Comparison of ENCODE assay signal across 8 cellular contexts in the genomic region with DNA sequence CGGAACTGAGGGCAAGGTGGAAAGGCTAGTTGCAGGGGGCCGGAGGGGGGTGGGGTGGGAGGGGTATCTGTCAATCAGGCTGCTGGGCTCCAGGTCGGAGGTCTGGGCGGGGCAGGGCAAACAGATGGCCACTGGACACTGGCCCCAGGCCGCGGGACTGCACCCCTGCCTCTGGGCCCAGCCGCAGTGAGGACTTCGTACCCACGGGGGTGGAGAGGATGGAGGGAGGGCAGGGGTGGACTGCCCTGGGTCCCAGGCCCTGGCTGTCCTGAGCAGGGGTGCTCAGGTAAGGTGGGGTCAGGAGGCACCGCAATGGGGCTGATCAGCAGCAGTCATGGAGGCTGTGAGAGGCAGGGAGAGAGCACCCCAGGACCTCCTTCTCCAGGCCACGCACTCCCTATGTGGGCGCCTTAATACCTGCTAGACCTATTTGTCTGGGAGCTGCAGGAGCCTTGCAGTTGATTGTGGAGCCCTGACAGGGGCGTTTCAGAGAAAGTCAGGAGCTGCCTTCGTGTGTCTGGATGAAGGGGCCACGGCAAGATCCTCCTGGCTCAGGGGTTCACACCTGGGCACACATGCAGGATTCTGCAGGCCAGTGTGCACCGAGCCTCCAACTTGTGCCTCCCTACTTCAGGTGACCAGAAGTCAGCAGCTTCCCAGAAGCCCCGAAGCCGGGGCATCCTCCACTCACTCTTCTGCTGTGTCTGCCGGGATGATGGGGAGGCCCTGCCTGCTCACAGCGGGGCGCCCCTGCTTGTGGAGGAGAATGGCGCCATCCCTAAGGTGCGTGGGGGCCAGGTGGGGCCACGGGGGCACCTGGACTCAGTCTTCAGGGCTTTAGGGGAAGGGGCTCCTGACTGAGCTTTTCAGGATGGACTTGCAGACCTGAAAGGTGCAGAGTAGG. TPM values are rescaled to one million over a fixed set of nuclear protein-coding genes. Genes with fewer than 3 reads are reported as not detected.
A peak's percentile ranks its signal among the peaks of the same experiment; 100 is the strongest.
DNase-seq lines count a peak whose midpoint lies in the region; ATAC-seq and TF ChIP-seq lines count a peak whose summit lies in the region.

No MANE protein-coding gene starts in this region.

- peak overlapping the region; percentile 57 for H3K18ac ChIP-seq in trophoblast cell (ENCODE audit: low read length)

- H4K91ac ChIP-seq in trophoblast cell (ENCODE audit: low read depth, low read length) = peak overlapping the region; percentile 0

- H3K4me1 Mint-ChIP-seq in T-cell = peaks cover 53 to 63% (median 58%) of the 10 kb centered on the region in 3 donors

- no peak overlapping the region for H3K4ac ChIP-seq in trophoblast cell (ENCODE audit: low read depth, low read length)

- H3K27ac Mint-ChIP-seq in T-cell = peak overlapping the region; percentile 84 to 87

- peaks cover 20% of the 10 kb centered on the region for H3K79me2 ChIP-seq in trophoblast cell (ENCODE audit: control insufficient read depth, insufficient read depth, low read length, poor library complexity)

- H3K4me2 ChIP-seq in trophoblast cell (ENCODE audit: low read length) = peak overlapping the region; percentile 87

- H3K27ac ChIP-seq in trophoblast cell (ENCODE audit: low read depth, low read length) = no peak overlapping the region

- H3K4me1 ChIP-seq in trophoblast cell (ENCODE audit: control insufficient read depth in 1 of 2, insufficient read depth in 2 of 2, low read length in 2 of 2) = peaks cover 24 to 33% of the 10 kb centered on the region in 2 experiments

- peak overlapping the region; percentile 98 for H3K14ac ChIP-seq in trophoblast cell (ENCODE audit: low read length)

- peak overlapping the region; percentile 43 for H3K9ac ChIP-seq in trophoblast cell (ENCODE audit: low read length)

- H3K9me3 ChIP-seq in trophoblast cell (ENCODE audit: insufficient read depth, low read depth, low read length) = no peaks in the 10 kb centered on the region

- no peaks in the 10 kb centered on the region for H3K27me3 Mint-ChIP-seq in T-cell

- TF ChIP-seq CTCF in fibroblast of pulmonary artery (IDR thresholded peaks at IDR 0.05; ENCODE audit: low read length, missing control alignments) = no peak

- POLR2A ChIA-PET in T-cell (lab: Charles Lee) = no interaction called here

- H3K36me3 Mint-ChIP-seq in T-cell = peaks cover 13% of the 10 kb centered on the region

- H2BK12ac ChIP-seq in trophoblast cell (ENCODE audit: low read length) = peak overlapping the region; percentile 2

- no peak overlapping the region for H4K8ac ChIP-seq in trophoblast cell (ENCODE audit: low read depth, low read length)

- H2BK5ac ChIP-seq in trophoblast cell (ENCODE audit: low read depth, low read length, poor library complexity) = no peak overlapping the region

- ATAC-seq in T-cell (replicated peaks in 1 of 4) (no peak), GM21515 (IDR thresholded peaks at IDR 0.05; ENCODE audit: unreplicated experiment) (no peak), GM21381 (IDR thresholded peaks at IDR 0.05; ENCODE audit: unreplicated experiment) (no peak), HG02571 (IDR thresholded peaks at IDR 0.05; ENCODE audit: unreplicated experiment) (no peak)

- peak overlapping the region; percentile 91 to 93 (median 91) for H3K4me3 Mint-ChIP-seq in T-cell

- no peak overlapping the region for H3K23ac ChIP-seq in trophoblast cell (ENCODE audit: low read length)

- H2AK5ac ChIP-seq in trophoblast cell (ENCODE audit: low read length) = no peak overlapping the region

- no peaks in the 10 kb centered on the region for H3K9me3 Mint-ChIP-seq in T-cell

- no CpG with 5 or more reads among the region's 24 CpGs for WGBS in trophoblast cell (ENCODE audit: extremely low coverage, insufficient coverage, insufficient read length)

- peaks cover 41% of the 10 kb centered on the region for H3K79me1 ChIP-seq in trophoblast cell (ENCODE audit: low read length)

- peaks cover 35 to 36% of the 10 kb centered on the region in 2 experiments for H3K36me3 ChIP-seq in trophoblast cell (ENCODE audit: control insufficient read depth in 1 of 2, insufficient read depth in 2 of 2, low read length in 2 of 2)

- no peaks in the 10 kb centered on the region for H3K27me3 ChIP-seq in trophoblast cell (ENCODE audit: insufficient read depth, low read length)

- H4K12ac ChIP-seq in trophoblast cell (ENCODE audit: low read depth, low read length) = no peak overlapping the region

- no peak overlapping the region for H2AFZ ChIP-seq in trophoblast cell (ENCODE audit: insufficient read depth, low read length, poor library complexity)

- peak; percentile 23 for DNase-seq in GM03348 (ENCODE audit: low spot score)
- peak in 2 of 34 experiments; percentile 12 to 16 for DNase-seq in T-cell
- DNase-seq in fibroblast of pulmonary artery (ENCODE audit: low read depth) = no peak
- no peak for DNase-seq in trophoblast cell
- no peak for DNase-seq in NCI-H1436 treated with DMSO at 0.1 percent for 48 hours (lab: John Stamatoyannopoulos, UW)

- H3K4me3 ChIP-seq in fibroblast of pulmonary artery (replicated peaks; ENCODE audit: low read depth, low read length) (peak overlapping the region; percentile 77), trophoblast cell (ENCODE audit: low read depth, low read length) (peak overlapping the region; percentile 73)

- CTCF ChIA-PET in T-cell (lab: Charles Lee) = interaction anchor here in 1 of 2 donors (0.5 to 0.7 kb wide), 3 partner anchors 109 to 179 kb away, joined by 3 read pairs; no protein-coding TSS in a partner anchor

- no peak overlapping the region for H2BK120ac ChIP-seq in trophoblast cell (ENCODE audit: insufficient read depth, low read length, poor library complexity)

RNA-seq across cellular contexts. Expression of a gene that starts 1.5 kb away (rescaled TPM):
- 100 to 1,000 TPM; 105 to 200 (median 195) TPM for total RNA-seq in T-cell
- polyA plus RNA-seq in trophoblast cell (2013) = 37.9 and 39.2 TPM in 2 replicates

RNA-seq across cellular contexts. Expression of a gene that starts 17.7 kb away (rescaled TPM):
- total RNA-seq in T-cell = under 1 TPM; 0.23 to 0.67 (median 0.51) TPM
- 0.16 and 0.17 TPM in 2 replicates for polyA plus RNA-seq in trophoblast cell (2013)

RNA-seq across cellular contexts. Expression of a gene that starts 19.1 kb away (rescaled TPM):
- total RNA-seq in T-cell = 1 to 10 TPM in 1 of 5 donors, under 1 TPM in 4; 0.40 to 1.2 (median 0.79) TPM
- 0.05 and 0.06 TPM in 2 replicates for polyA plus RNA-seq in trophoblast cell (2013)

RNA-seq across cellular contexts. Expression of a gene that starts 44.5 kb away (rescaled TPM):
- total RNA-seq in T-cell = not detected
- 0.14 and 0.17 TPM in 2 replicates for polyA plus RNA-seq in trophoblast cell (2013)
